1 cellular context compared by ENCODE assay signal in the genomic region with DNA sequence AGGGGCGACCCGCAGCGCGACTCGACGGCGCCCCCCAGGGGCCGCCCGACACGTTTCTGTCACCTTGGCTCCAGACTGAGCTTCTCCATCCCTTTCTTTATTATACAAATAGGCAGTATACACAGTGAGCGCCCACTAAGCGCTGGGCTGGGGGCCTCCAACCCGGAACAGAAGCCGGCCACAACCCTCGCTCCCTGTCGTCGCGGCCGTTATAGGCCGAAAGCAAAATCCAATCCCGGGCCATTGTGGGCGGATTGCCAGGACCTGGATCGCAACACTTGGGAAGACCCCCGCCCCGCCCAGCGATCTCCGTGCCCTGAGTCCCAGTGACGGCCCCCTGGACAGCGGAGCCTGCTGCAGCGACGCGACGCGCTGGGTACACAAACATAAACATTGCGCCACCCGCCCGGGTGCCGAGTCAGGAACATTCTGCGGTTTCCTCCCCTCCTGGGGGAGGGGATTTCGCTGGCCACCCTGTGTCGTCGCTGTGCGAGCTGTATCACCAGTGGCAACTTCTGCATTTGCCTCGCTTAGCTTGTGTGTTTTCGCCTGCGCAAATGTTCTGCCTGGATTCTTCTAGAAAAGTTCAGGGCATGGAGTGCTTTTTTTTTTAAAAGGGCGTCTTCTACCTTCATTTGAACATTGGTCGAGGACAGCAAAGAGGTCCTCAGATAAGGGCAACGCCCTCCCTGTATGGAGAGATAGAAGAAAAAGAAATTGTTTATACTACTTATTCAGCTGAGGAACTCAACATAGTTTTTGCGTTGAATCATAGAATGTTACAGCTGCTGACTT.
A peak's percentile ranks its signal among the peaks of the same experiment; 100 is the strongest.
TF ChIP-seq lines count a peak whose summit lies in the region.

No MANE protein-coding gene starts in this region.

TF ChIP-seq in K562, 482 proteins besides CTCF, POLR2A, EP300 and RAD21 (continued from another document and continues in another):
- TF ChIP-seq ZNF217 (CRISPR knock-in tag; IDR thresholded peaks at IDR 0.05) (no peak), ZNF282 (CRISPR knock-in tag; IDR thresholded peaks at IDR 0.05) (no peak), CHD4 (IDR thresholded peaks at IDR 0.05; ENCODE audit: insufficient read depth, insufficient replicate concordance, low read depth, low read length, poor library complexity, severe bottlenecking) (no peak), HNRNPH1 (optimal IDR thresholded peaks at IDR 0.05; ENCODE audit: low read depth, low read length) (no peak), FOXK2 (conservative IDR thresholded peaks at IDR 0.05 in 1 of 2, IDR thresholded peaks at IDR 0.05 in 1 of 2; ENCODE audit: low read depth in 2 of 2) (peak; percentile 95 to 97), ZNF507 (tag; conservative IDR thresholded peaks at IDR 0.05) (no peak), ARID3B (CRISPR knock-in tag; IDR thresholded peaks at IDR 0.05; ENCODE audit: borderline replicate concordance) (no peak), ZNF717 (CRISPR knock-in tag; IDR thresholded peaks at IDR 0.05) (no peak), POLR2B (IDR thresholded peaks at IDR 0.05; ENCODE audit: low read depth, partially characterized antibody) (peak; percentile 44), CEBPB (tag; IDR thresholded peaks at IDR 0.05) (peak; percentile 99), KDM2B (CRISPR knock-in tag; IDR thresholded peaks at IDR 0.05) (peak; percentile 50; the same call in 1 of the 2 replicates), STAT6 (CRISPR knock-in tag; IDR thresholded peaks at IDR 0.05) (no peak), ZNF780A (CRISPR knock-in tag; IDR thresholded peaks at IDR 0.05) (no peak), TFAP4 (CRISPR knock-in tag; IDR thresholded peaks at IDR 0.05; ENCODE audit: borderline replicate concordance) (peak; percentile 83; the same call in 1 of the 2 replicates), RNF219 (CRISPR knock-in tag; IDR thresholded peaks at IDR 0.05) (no peak), ARHGAP35 (IDR thresholded peaks at IDR 0.05; ENCODE audit: partially characterized antibody) (no peak), ZNF124 (CRISPR knock-in tag; IDR thresholded peaks at IDR 0.05) (no peak), RUNX1 (IDR thresholded peaks at IDR 0.05; ENCODE audit: low read depth) (no peak; the same call in 1 of the 2 replicates)
- TF ChIP-seq, protein P1, sequence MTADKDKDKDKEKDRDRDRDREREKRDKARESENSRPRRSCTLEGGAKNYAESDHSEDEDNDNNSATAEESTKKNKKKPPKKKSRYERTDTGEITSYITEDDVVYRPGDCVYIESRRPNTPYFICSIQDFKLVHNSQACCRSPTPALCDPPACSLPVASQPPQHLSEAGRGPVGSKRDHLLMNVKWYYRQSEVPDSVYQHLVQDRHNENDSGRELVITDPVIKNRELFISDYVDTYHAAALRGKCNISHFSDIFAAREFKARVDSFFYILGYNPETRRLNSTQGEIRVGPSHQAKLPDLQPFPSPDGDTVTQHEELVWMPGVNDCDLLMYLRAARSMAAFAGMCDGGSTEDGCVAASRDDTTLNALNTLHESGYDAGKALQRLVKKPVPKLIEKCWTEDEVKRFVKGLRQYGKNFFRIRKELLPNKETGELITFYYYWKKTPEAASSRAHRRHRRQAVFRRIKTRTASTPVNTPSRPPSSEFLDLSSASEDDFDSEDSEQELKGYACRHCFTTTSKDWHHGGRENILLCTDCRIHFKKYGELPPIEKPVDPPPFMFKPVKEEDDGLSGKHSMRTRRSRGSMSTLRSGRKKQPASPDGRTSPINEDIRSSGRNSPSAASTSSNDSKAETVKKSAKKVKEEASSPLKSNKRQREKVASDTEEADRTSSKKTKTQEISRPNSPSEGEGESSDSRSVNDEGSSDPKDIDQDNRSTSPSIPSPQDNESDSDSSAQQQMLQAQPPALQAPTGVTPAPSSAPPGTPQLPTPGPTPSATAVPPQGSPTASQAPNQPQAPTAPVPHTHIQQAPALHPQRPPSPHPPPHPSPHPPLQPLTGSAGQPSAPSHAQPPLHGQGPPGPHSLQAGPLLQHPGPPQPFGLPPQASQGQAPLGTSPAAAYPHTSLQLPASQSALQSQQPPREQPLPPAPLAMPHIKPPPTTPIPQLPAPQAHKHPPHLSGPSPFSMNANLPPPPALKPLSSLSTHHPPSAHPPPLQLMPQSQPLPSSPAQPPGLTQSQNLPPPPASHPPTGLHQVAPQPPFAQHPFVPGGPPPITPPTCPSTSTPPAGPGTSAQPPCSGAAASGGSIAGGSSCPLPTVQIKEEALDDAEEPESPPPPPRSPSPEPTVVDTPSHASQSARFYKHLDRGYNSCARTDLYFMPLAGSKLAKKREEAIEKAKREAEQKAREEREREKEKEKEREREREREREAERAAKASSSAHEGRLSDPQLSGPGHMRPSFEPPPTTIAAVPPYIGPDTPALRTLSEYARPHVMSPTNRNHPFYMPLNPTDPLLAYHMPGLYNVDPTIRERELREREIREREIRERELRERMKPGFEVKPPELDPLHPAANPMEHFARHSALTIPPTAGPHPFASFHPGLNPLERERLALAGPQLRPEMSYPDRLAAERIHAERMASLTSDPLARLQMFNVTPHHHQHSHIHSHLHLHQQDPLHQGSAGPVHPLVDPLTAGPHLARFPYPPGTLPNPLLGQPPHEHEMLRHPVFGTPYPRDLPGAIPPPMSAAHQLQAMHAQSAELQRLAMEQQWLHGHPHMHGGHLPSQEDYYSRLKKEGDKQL (CRISPR knock-in tag; IDR thresholded peaks at IDR 0.05; ENCODE audit: borderline replicate concordance): 0 out of 2 replicates have a peak, but pooled peaks have one; percentile 41
- TF ChIP-seq, protein P2, sequence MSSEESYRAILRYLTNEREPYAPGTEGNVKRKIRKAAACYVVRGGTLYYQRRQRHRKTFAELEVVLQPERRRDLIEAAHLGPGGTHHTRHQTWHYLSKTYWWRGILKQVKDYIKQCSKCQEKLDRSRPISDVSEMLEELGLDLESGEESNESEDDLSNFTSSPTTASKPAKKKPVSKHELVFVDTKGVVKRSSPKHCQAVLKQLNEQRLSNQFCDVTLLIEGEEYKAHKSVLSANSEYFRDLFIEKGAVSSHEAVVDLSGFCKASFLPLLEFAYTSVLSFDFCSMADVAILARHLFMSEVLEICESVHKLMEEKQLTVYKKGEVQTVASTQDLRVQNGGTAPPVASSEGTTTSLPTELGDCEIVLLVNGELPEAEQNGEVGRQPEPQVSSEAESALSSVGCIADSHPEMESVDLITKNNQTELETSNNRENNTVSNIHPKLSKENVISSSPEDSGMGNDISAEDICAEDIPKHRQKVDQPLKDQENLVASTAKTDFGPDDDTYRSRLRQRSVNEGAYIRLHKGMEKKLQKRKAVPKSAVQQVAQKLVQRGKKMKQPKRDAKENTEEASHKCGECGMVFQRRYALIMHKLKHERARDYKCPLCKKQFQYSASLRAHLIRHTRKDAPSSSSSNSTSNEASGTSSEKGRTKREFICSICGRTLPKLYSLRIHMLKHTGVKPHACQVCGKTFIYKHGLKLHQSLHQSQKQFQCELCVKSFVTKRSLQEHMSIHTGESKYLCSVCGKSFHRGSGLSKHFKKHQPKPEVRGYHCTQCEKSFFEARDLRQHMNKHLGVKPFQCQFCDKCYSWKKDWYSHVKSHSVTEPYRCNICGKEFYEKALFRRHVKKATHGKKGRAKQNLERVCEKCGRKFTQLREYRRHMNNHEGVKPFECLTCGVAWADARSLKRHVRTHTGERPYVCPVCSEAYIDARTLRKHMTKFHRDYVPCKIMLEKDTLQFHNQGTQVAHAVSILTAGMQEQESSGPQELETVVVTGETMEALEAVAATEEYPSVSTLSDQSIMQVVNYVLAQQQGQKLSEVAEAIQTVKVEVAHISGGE (CRISPR knock-in tag; IDR thresholded peaks at IDR 0.05): no peak
- TF ChIP-seq, protein P3, sequence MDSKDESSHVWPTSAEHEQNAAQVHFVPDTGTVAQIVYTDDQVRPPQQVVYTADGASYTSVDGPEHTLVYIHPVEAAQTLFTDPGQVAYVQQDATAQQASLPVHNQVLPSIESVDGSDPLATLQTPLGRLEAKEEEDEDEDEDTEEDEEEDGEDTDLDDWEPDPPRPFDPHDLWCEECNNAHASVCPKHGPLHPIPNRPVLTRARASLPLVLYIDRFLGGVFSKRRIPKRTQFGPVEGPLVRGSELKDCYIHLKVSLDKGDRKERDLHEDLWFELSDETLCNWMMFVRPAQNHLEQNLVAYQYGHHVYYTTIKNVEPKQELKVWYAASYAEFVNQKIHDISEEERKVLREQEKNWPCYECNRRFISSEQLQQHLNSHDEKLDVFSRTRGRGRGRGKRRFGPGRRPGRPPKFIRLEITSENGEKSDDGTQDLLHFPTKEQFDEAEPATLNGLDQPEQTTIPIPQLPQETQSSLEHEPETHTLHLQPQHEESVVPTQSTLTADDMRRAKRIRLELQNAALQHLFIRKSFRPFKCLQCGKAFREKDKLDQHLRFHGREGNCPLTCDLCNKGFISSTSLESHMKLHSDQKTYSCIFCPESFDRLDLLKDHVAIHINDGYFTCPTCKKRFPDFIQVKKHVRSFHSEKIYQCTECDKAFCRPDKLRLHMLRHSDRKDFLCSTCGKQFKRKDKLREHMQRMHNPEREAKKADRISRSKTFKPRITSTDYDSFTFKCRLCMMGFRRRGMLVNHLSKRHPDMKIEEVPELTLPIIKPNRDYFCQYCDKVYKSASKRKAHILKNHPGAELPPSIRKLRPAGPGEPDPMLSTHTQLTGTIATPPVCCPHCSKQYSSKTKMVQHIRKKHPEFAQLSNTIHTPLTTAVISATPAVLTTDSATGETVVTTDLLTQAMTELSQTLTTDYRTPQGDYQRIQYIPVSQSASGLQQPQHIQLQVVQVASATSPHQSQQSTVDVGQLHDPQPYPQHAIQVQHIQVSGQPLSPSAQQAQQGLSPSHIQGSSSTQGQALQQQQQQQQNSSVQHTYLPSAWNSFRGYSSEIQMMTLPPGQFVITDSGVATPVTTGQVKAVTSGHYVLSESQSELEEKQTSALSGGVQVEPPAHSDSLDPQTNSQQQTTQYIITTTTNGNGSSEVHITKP (IDR thresholded peaks at IDR 0.05; ENCODE audit: partially characterized antibody): peak; percentile 83
- TF ChIP-seq, protein P4, sequence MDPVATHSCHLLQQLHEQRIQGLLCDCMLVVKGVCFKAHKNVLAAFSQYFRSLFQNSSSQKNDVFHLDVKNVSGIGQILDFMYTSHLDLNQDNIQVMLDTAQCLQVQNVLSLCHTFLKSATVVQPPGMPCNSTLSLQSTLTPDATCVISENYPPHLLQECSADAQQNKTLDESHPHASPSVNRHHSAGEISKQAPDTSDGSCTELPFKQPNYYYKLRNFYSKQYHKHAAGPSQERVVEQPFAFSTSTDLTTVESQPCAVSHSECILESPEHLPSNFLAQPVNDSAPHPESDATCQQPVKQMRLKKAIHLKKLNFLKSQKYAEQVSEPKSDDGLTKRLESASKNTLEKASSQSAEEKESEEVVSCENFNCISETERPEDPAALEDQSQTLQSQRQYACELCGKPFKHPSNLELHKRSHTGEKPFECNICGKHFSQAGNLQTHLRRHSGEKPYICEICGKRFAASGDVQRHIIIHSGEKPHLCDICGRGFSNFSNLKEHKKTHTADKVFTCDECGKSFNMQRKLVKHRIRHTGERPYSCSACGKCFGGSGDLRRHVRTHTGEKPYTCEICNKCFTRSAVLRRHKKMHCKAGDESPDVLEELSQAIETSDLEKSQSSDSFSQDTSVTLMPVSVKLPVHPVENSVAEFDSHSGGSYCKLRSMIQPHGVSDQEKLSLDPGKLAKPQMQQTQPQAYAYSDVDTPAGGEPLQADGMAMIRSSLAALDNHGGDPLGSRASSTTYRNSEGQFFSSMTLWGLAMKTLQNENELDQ (CRISPR knock-in tag; IDR thresholded peaks at IDR 0.05; ENCODE audit: borderline replicate concordance): no peak
- TF ChIP-seq, protein P5, sequence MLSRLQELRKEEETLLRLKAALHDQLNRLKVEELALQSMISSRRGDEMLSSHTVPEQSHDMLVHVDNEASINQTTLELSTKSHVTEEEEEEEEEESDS (CRISPR knock-in tag; IDR thresholded peaks at IDR 0.05): no peak
